ENCODE assay signal across 24 cellular contexts in the genomic region with DNA sequence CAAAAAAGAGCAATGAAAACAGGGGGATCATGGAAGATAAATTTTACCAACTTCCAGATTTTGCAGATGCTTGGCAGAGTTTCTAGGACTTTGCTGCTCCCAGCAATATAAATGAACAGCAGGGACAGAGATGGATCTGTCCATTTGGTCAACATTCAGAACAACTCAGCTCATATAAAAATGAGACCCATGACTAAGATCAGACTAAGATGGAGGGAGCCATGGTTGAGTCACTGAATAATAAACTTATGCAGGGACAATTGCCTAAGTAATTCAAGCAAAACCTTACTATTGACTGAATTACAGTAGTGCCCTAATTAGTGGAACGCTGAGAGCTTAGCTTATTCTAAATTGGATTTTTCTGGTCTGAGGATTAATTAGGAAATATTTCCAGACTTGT.
"Had no signal": no experiment of that assay in that cellular context is flagged by ENCODE, and none has a peak within 500 bp of the region (broad histone marks: within the 10 kb centered on the region; RNA-seq: fewer than 3 reads in every experiment).

No MANE protein-coding gene starts in this region.

- H3K36me3 Mint-ChIP-seq: naive B cell; stimulated activated memory B cell treated with anti-CD40 and anti-IgM and Interleukin-4, amounts not matched to agents 10 μg/mL and 1 μg/mL and 100 μg/mL, for 72 hours; type B pancreatic cell had no signal

- H3K4me3 ChIP-seq: breast epithelium, esophagus muscularis mucosa, uterus had no signal

- H3K27me3 Mint-ChIP-seq: activated CD4-positive, alpha-beta T cell treated with anti-CD3 and anti-CD28 coated beads for 36 hours; naive B cell; stimulated activated memory B cell treated with anti-CD40 and anti-IgM and Interleukin-4, amounts not matched to agents 10 μg/mL and 1 μg/mL and 100 μg/mL, for 72 hours; stimulated activated naive CD8-positive, alpha-beta T cell treated with anti-CD3 and anti-CD28 coated beads, Interleukin-15, amount 100 ng/mL, for 72 hours; type B pancreatic cell had no signal

- H3K4me1 Mint-ChIP-seq: activated CD4-positive, alpha-beta T cell treated with anti-CD3 and anti-CD28 coated beads for 36 hours; naive B cell; stimulated activated naive CD8-positive, alpha-beta T cell treated with anti-CD3 and anti-CD28 coated beads, Interleukin-15, amount 100 ng/mL, for 72 hours had no signal

- DNase-seq: activated CD4-positive, alpha-beta T cell treated with anti-CD3 and anti-CD28 coated beads for 36 hours; activated CD4-positive, CD25-positive, alpha-beta regulatory T cell; activated CD8-positive, alpha-beta memory T cell treated with anti-CD3 and anti-CD28 coated beads for 24 hours; activated effector memory CD4-positive, alpha-beta T cell treated with anti-CD3 and anti-CD28 coated beads, Interleukin-2, amount 50 U/mL, for 16 hours; activated naive CD4-positive, alpha-beta T cell treated with anti-CD3 and anti-CD28 coated beads, Interleukin-2, amount 50 U/mL, for 16 hours; amniotic stem cell; central memory CD4-positive, alpha-beta T cell; head of caudate nucleus; hippocampal formation; kidney; naive B cell; nephron progenitor cell; small intestine; stimulated activated CD4-positive, alpha-beta T cell treated with anti-CD3 and anti-CD28 coated beads, Interleukin-4, amount 100 ng/mL, for 4 hours; stimulated activated CD8-positive, alpha-beta memory T cell treated with anti-CD3 and anti-CD28 coated beads, Interleukin-4, amount 100 ng/mL, for 48 hours; stimulated activated naive CD8-positive, alpha-beta T cell treated with anti-CD3 and anti-CD28 coated beads, Interleukin-15, amount 100 ng/mL, for 72 hours; substantia nigra; uterus had no signal

- H3K27me3 ChIP-seq: breast epithelium, esophagus muscularis mucosa, neutrophil, uterus had no signal

- H3K4me3 Mint-ChIP-seq: activated CD4-positive, alpha-beta T cell treated with anti-CD3 and anti-CD28 coated beads for 36 hours; mesothelial cell of epicardium; naive B cell; nephron progenitor cell; stimulated activated memory B cell treated with anti-CD40 and anti-IgM and Interleukin-4, amounts not matched to agents 10 μg/mL and 1 μg/mL and 100 μg/mL, for 72 hours; stimulated activated naive CD8-positive, alpha-beta T cell treated with anti-CD3 and anti-CD28 coated beads, Interleukin-15, amount 100 ng/mL, for 72 hours; type B pancreatic cell had no signal

- H3K4me1 ChIP-seq: breast epithelium, esophagus muscularis mucosa, uterus had no signal

- H3K9me3 ChIP-seq: neutrophil, uterus had no signal

- H3K27ac ChIP-seq: breast epithelium, esophagus muscularis mucosa, neutrophil, uterus had no signal

- H3K27ac Mint-ChIP-seq: activated CD4-positive, alpha-beta T cell treated with anti-CD3 and anti-CD28 coated beads for 36 hours; mesothelial cell of epicardium; naive B cell; nephron progenitor cell; stimulated activated memory B cell treated with anti-CD40 and anti-IgM and Interleukin-4, amounts not matched to agents 10 μg/mL and 1 μg/mL and 100 μg/mL, for 72 hours; stimulated activated naive CD8-positive, alpha-beta T cell treated with anti-CD3 and anti-CD28 coated beads, Interleukin-15, amount 100 ng/mL, for 72 hours; type B pancreatic cell had no signal

- H3K36me3 ChIP-seq: breast epithelium, esophagus muscularis mucosa, neutrophil, uterus had no signal
